Comparison of ENCODE assay signal across 2 cellular contexts in genomic region chr12:52906049-52906645, GRCh38.
TF ChIP-seq lines count a peak whose summit lies in the region.

No MANE protein-coding gene starts in this region.

TF ChIP-seq in H1, 55 proteins besides CTCF, POLR2A, EP300 and RAD21:
- TF ChIP-seq JUN (IDR thresholded peaks at IDR 0.05; ENCODE audit: low read depth, low read length) (no peak), SIN3A (conservative IDR thresholded peaks at IDR 0.05 in 1 of 2, IDR thresholded peaks at IDR 0.05 in 1 of 2; ENCODE audit: low read depth in 1 of 2, low read length in 2 of 2) (no peak), SAP30 (IDR thresholded peaks at IDR 0.05; ENCODE audit: insufficient read depth, insufficient replicate concordance, low read length) (no peak), CBX8 (IDR thresholded peaks at IDR 0.05; ENCODE audit: borderline replicate concordance, low read depth, low read length) (no peak), TAF1 (IDR thresholded peaks at IDR 0.05; ENCODE audit: low read depth, low read length) (no peak), POU5F1 (IDR thresholded peaks at IDR 0.05; ENCODE audit: low read depth, low read length) (no peak), SIRT6 (IDR thresholded peaks at IDR 0.05; ENCODE audit: low read length) (no peak), NRF1 (IDR thresholded peaks at IDR 0.05; ENCODE audit: low read depth, low read length) (no peak)

TF ChIP-seq in SK-N-SH, 30 proteins besides CTCF, POLR2A, EP300 and RAD21:
- no peak for TF ChIP-seq MEF2A (IDR thresholded peaks at IDR 0.05; ENCODE audit: borderline replicate concordance, low read depth)
- no peak for TF ChIP-seq NRF1 (IDR thresholded peaks at IDR 0.05; ENCODE audit: low read depth, low read length)
- no peak for TF ChIP-seq MXI1 (IDR thresholded peaks at IDR 0.05; ENCODE audit: low read depth, low read length)
- TF ChIP-seq TEAD4 (IDR thresholded peaks at IDR 0.05; ENCODE audit: borderline replicate concordance, insufficient read depth), result no peak
- no peak for TF ChIP-seq USF1 (IDR thresholded peaks at IDR 0.05; ENCODE audit: borderline replicate concordance, low read depth)
- no peak for TF ChIP-seq GABPA (IDR thresholded peaks at IDR 0.05; ENCODE audit: low read depth)
- TF ChIP-seq CHD2 (IDR thresholded peaks at IDR 0.05; ENCODE audit: low read length, partially characterized antibody), result no peak
- TF ChIP-seq RFX5 (IDR thresholded peaks at IDR 0.05; ENCODE audit: low read length), result no peak
- TF ChIP-seq NFIC (IDR thresholded peaks at IDR 0.05; ENCODE audit: borderline replicate concordance), result no peak
- no peak for TF ChIP-seq TAF1 (IDR thresholded peaks at IDR 0.05; ENCODE audit: borderline replicate concordance, low read depth, low read length)
- TF ChIP-seq YY1 (IDR thresholded peaks at IDR 0.05; ENCODE audit: low read depth), result no peak
- no peak for TF ChIP-seq IRF3 (IDR thresholded peaks at IDR 0.05; ENCODE audit: low read depth, low read length)
- TF ChIP-seq SMC3 (IDR thresholded peaks at IDR 0.05; ENCODE audit: low read depth, low read length), result no peak
- TF ChIP-seq EZH2phosphoT487 (IDR thresholded peaks at IDR 0.05; ENCODE audit: borderline replicate concordance, low read depth), result no peak
- TF ChIP-seq FOXJ3 (CRISPR knock-in tag; IDR thresholded peaks at IDR 0.05), result no peak
- TF ChIP-seq GATA2 (CRISPR knock-in tag; IDR thresholded peaks at IDR 0.05), result no peak
- TF ChIP-seq ZBTB33 (IDR thresholded peaks at IDR 0.05; ENCODE audit: borderline replicate concordance, low read depth), result no peak
- no peak for TF ChIP-seq USF2 (IDR thresholded peaks at IDR 0.05; ENCODE audit: borderline replicate concordance, low read depth, low read length)
- no peak for TF ChIP-seq JUND (IDR thresholded peaks at IDR 0.05)
- no peak for TF ChIP-seq POLR2AphosphoS5 (IDR thresholded peaks at IDR 0.05; ENCODE audit: low read depth, low read length)
